22 cellular contexts compared by ENCODE assay signal in genomic region chr20:6674831-6675230, GRCh38.
DNase-seq lines count a peak whose midpoint lies in the region; ATAC-seq, FAIRE-seq and TF ChIP-seq lines count a peak whose summit lies in the region.
"Had no signal": no experiment of that assay in that cellular context is flagged by ENCODE, and none has a peak within 500 bp of the region (broad histone marks: within the 10 kb centered on the region; RNA-seq: fewer than 3 reads in every experiment).

No MANE protein-coding gene starts in this region.

- CTCF ChIA-PET in HepG2 (lab: Yijun Ruan, JAX; ENCODE audit: low intra/inter-chr PET ratio, low total read pairs): no interaction called here
- CTCF ChIA-PET in PC-3 (lab: Charles Lee): no interaction called here

- no peak for DNase-seq in HepG2 (ENCODE audit: low spot score)
- no peak for DNase-seq in right lobe of liver
- DNase-seq in progenitor cell of endocrine pancreas (ENCODE audit: low spot score, unreplicated experiment): no peak
- no peak for DNase-seq in SK-N-DZ (ENCODE audit: low spot score)
- no peak for DNase-seq in PC-3
- DNase-seq: AML-193; Caco-2; Calu3; CD4-positive, alpha-beta T cell; CD8-positive, alpha-beta T cell; DMS79 treated with DMSO at 0.1 percent for 48 hours; GF-D8 had no signal

- no peaks in the 10 kb centered on the region for H3K79me2 ChIP-seq in HepG2 (ENCODE audit: insufficient read depth, low read length)
- no peaks in the 10 kb centered on the region for H3K79me2 ChIP-seq in PC-3 (ENCODE audit: low read length)

- no peak overlapping the region for H3K4me3 Mint-ChIP-seq in progenitor cell of endocrine pancreas (ENCODE audit: low read depth)
- H3K4me3 Mint-ChIP-seq: B cell; CD4-positive, alpha-beta T cell; CD8-positive, alpha-beta T cell had no signal

- H2AFZ ChIP-seq in HepG2 (ENCODE audit: low read length) (no peak overlapping the region), PC-3 (ENCODE audit: low read length) (no peak overlapping the region)

- BruUV-seq in HepG2 (replicated peaks; lab: Mats Ljungman, UMichigan) (no TSS peak), PC-3 (replicated peaks; lab: Mats Ljungman, UMichigan) (no TSS peak)

- no peaks in the 10 kb centered on the region for H3K36me3 ChIP-seq in liver (ENCODE audit: control insufficient read depth in 4 of 4, insufficient read depth in 3 of 4, low read depth in 1 of 4, low read length in 3 of 4)
- H3K36me3 ChIP-seq in HepG2 (replicated peaks in 1 of 2; ENCODE audit: control insufficient read depth in 1 of 2, insufficient read depth in 2 of 2, low read length in 2 of 2): no peaks in the 10 kb centered on the region
- no peaks in the 10 kb centered on the region for H3K36me3 ChIP-seq in right lobe of liver
- no peaks in the 10 kb centered on the region for H3K36me3 ChIP-seq in PC-3 (ENCODE audit: low read depth, low read length)
- H3K36me3 ChIP-seq: BLaER1 treated with 17β-estradiol and CSF1 and Interleukin-3, amounts not matched to agents 10 nM and 100 nM had no signal

- in situ Hi-C loops in HepG2 (cut with HindIII; ENCODE audit: extremely low pct_ligation_motif_present, low pct_unique_long_range_greater_than_20kb): no loop called here

- H3K27ac ChIP-seq in liver (ENCODE audit: low read depth in 1 of 2, low read length in 2 of 2) (no peak overlapping the region), HepG2 (ENCODE audit: extremely low read length, insufficient read depth, low read length) (no peak overlapping the region), right lobe of liver (no peak overlapping the region), PC-3 (ENCODE audit: low read length) (no peak overlapping the region)
- H3K27ac ChIP-seq: 22Rv1; A549; BLaER1 treated with 17β-estradiol and CSF1 and Interleukin-3, amounts not matched to agents 10 nM and 100 nM; C4-2B had no signal

- TF ChIP-seq POLR2A in HepG2 (IDR thresholded peaks at IDR 0.05; ENCODE audit: insufficient read depth in 1 of 2, low read depth in 2 of 2, low read length in 2 of 2) (no peak), right lobe of liver (IDR thresholded peaks at IDR 0.05) (no peak)

- TF ChIP-seq CTCF in liver (IDR thresholded peaks at IDR 0.05; ENCODE audit: low read depth, low read length, missing input control) (no peak), HepG2 (CRISPR knock-in tag; IDR thresholded peaks at IDR 0.05) (no peak), right lobe of liver (IDR thresholded peaks at IDR 0.05) (no peak), progenitor cell of endocrine pancreas (IDR thresholded peaks at IDR 0.05; ENCODE audit: unreplicated experiment) (no peak), PC-3 (conservative IDR thresholded peaks at IDR 0.05; ENCODE audit: low read depth, low read length) (no peak)

- no peaks in the 10 kb centered on the region for H3K27me3 ChIP-seq in liver (ENCODE audit: control insufficient read depth in 4 of 4, insufficient read depth in 4 of 4, low read length in 3 of 4)
- H3K27me3 ChIP-seq in HepG2 (ENCODE audit: control insufficient read depth in 1 of 2, insufficient read depth in 2 of 2, low read length in 2 of 2): no peaks in the 10 kb centered on the region
- H3K27me3 ChIP-seq in right lobe of liver: no peaks in the 10 kb centered on the region
- peaks cover 20% of the 10 kb centered on the region; the same call in 1 of the 2 replicates for H3K27me3 ChIP-seq in PC-3 (ENCODE audit: low read length)

- TF ChIP-seq EP300 in HepG2 (IDR thresholded peaks at IDR 0.05; ENCODE audit: low read depth in 2 of 2, low read length in 2 of 2) (no peak), HepG2 (CRISPR knock-in tag; IDR thresholded peaks at IDR 0.05; ENCODE audit: borderline replicate concordance) (no peak)

- H4K20me1 ChIP-seq in HepG2 (ENCODE audit: insufficient read depth, low read length): no peaks in the 10 kb centered on the region
- no peaks in the 10 kb centered on the region for H4K20me1 ChIP-seq in PC-3 (ENCODE audit: low read length)
- H4K20me1 ChIP-seq: BLaER1 treated with 17β-estradiol and CSF1 and Interleukin-3, amounts not matched to agents 10 nM and 100 nM had no signal

- intact Hi-C loops in HepG2 (cut with micrococcal nuclease; ENCODE audit: unreplicated experiment) (no loop called here), right lobe of liver (cut with DNase I) (no loop called here), PC-3 (cut with micrococcal nuclease) (no loop called here)

- POLR2A ChIA-PET in HepG2 (lab: Yijun Ruan, JAX) (no interaction called here), PC-3 (lab: Charles Lee; ENCODE audit: unreplicated experiment) (no interaction called here)

- no peaks in the 10 kb centered on the region for H3K9me3 ChIP-seq in liver (ENCODE audit: control insufficient read depth in 4 of 4, low read length in 3 of 4)
- no peaks in the 10 kb centered on the region for H3K9me3 ChIP-seq in HepG2 (ENCODE audit: low read length)
- H3K9me3 ChIP-seq in right lobe of liver: no peaks in the 10 kb centered on the region
- H3K9me3 ChIP-seq in PC-3 (ENCODE audit: low read length): no peaks in the 10 kb centered on the region
- H3K9me3 ChIP-seq: A549, Caco-2 had no signal

- H3K4me1 Mint-ChIP-seq in progenitor cell of endocrine pancreas (ENCODE audit: low read depth): peaks cover 3% of the 10 kb centered on the region
- H3K4me1 Mint-ChIP-seq: B cell had no signal

- H3K27ac Mint-ChIP-seq in progenitor cell of endocrine pancreas: peak overlapping the region; percentile 7
- H3K27ac Mint-ChIP-seq: B cell; CD4-positive, alpha-beta T cell; CD8-positive, alpha-beta T cell had no signal

- H3F3A ChIP-seq in PC-3 (ENCODE audit: low read length, unreplicated experiment): no peaks in the 10 kb centered on the region

- TF ChIP-seq RAD21 in liver (IDR thresholded peaks at IDR 0.05): peak in 1 of 2 donors; percentile 17
- TF ChIP-seq RAD21 in HepG2 (CRISPR knock-in tag; IDR thresholded peaks at IDR 0.05): no peak

- no peaks in the 10 kb centered on the region for H3K27me3 Mint-ChIP-seq in progenitor cell of endocrine pancreas
- H3K27me3 Mint-ChIP-seq: B cell; CD4-positive, alpha-beta T cell had no signal

- ATAC-seq in HepG2 (no peak), right lobe of liver (peak in 3 of 4 donors; percentile 62 to 93 (median 84)), PC-3 (no peak)
- ATAC-seq: A549; CD8-positive, alpha-beta T cell had no signal

- no peak overlapping the region for H3K4me3 ChIP-seq in liver (ENCODE audit: low read depth in 1 of 3, low read length in 3 of 3)
- H3K4me3 ChIP-seq in HepG2 (replicated peaks in 1 of 3; ENCODE audit: insufficient read depth in 1 of 3, low read depth in 2 of 3, low read length in 3 of 3): no peak overlapping the region
- no peak overlapping the region for H3K4me3 ChIP-seq in right lobe of liver
- H3K4me3 ChIP-seq in PC-3 (ENCODE audit: low read length): no peak overlapping the region
- H3K4me3 ChIP-seq: A549; BLaER1 treated with 17β-estradiol and CSF1 and Interleukin-3, amounts not matched to agents 10 nM and 100 nM had no signal

- no peaks in the 10 kb centered on the region for H3K36me3 Mint-ChIP-seq in progenitor cell of endocrine pancreas (ENCODE audit: insufficient read depth)
- H3K36me3 Mint-ChIP-seq: CD8-positive, alpha-beta T cell had no signal

- FAIRE-seq in HepG2 (lab: Jason Lieb, UNC): no peak
- FAIRE-seq: D721Med, G401.6, GM12891, GM19239 had no signal

- H3K9me3 Mint-ChIP-seq in progenitor cell of endocrine pancreas (ENCODE audit: low read depth): peaks cover 3% of the 10 kb centered on the region
- H3K9me3 Mint-ChIP-seq: CD4-positive, alpha-beta T cell had no signal

- H3K9ac ChIP-seq in liver (ENCODE audit: low read depth in 1 of 2, low read length in 2 of 2): no peak overlapping the region
- H3K9ac ChIP-seq in HepG2 (ENCODE audit: insufficient read depth, low read depth, low read length): no peak overlapping the region
- H3K9ac ChIP-seq in PC-3 (ENCODE audit: low read length): no peak overlapping the region
- H3K9ac ChIP-seq: BLaER1 treated with 17β-estradiol and CSF1 and Interleukin-3, amounts not matched to agents 10 nM and 100 nM had no signal

- 26% methylated on average over 1 of the region's 1 CpG for WGBS in liver
- WGBS in HepG2 (ENCODE audit: low lambda C conversion rate): 3% methylated on average over 1 of the region's 1 CpG
- 38% methylated on average over 1 of the region's 1 CpG for WGBS in right lobe of liver (ENCODE audit: insufficient coverage, low coverage, low lambda C conversion rate, missing lambda C conversion rate)

- H3K4me1 ChIP-seq in liver (ENCODE audit: control insufficient read depth in 4 of 4, insufficient read depth in 4 of 4, low read length in 3 of 4) (no peaks in the 10 kb centered on the region), HepG2 (ENCODE audit: insufficient read depth, low read length) (no peaks in the 10 kb centered on the region), right lobe of liver (no peaks in the 10 kb centered on the region), PC-3 (ENCODE audit: insufficient read depth, low read length) (no peaks in the 10 kb centered on the region)
- H3K4me1 ChIP-seq: A549, Caco-2 had no signal

- H3K4me2 ChIP-seq in HepG2 (ENCODE audit: low read depth, low read length) (no peak overlapping the region), PC-3 (ENCODE audit: low read length) (no peak overlapping the region)
- H3K4me2 ChIP-seq: A549; BLaER1 treated with 17β-estradiol and CSF1 and Interleukin-3, amounts not matched to agents 10 nM and 100 nM had no signal

- H3K9me2 ChIP-seq in PC-3 (replicated peaks; ENCODE audit: low read length): no peaks in the 10 kb centered on the region

TF ChIP-seq in liver, 16 proteins besides CTCF, POLR2A, EP300 and RAD21:
- TF ChIP-seq RXRA (IDR thresholded peaks at IDR 0.05) (peak; percentile 28 to 67), HNF4A (conservative IDR thresholded peaks at IDR 0.05) (peak; percentile 13 to 50), HNF4G (IDR thresholded peaks at IDR 0.05) (no peak), SP1 (IDR thresholded peaks at IDR 0.05) (peak; percentile 21)

TF ChIP-seq in HepG2, 621 proteins besides CTCF, POLR2A, EP300 and RAD21 (continues in another document):
- TF ChIP-seq TMF1 (CRISPR knock-in tag; IDR thresholded peaks at IDR 0.05; ENCODE audit: low read depth): no peak
- no peak for TF ChIP-seq PRPF4 (IDR thresholded peaks at IDR 0.05; ENCODE audit: low read depth, low read length, poor library complexity, severe bottlenecking)
- no peak for TF ChIP-seq ZBTB20 (CRISPR knock-in tag; IDR thresholded peaks at IDR 0.05; ENCODE audit: borderline replicate concordance, low read depth)
- TF ChIP-seq ZFP37 (CRISPR knock-in tag; IDR thresholded peaks at IDR 0.05; ENCODE audit: borderline replicate concordance): no peak
- TF ChIP-seq KDM1A (CRISPR knock-in tag; IDR thresholded peaks at IDR 0.05): no peak
- no peak for TF ChIP-seq MXI1 (IDR thresholded peaks at IDR 0.05; ENCODE audit: borderline replicate concordance, low read depth, low read length)
- no peak for TF ChIP-seq ZC3H13 (CRISPR knock-in tag; IDR thresholded peaks at IDR 0.05)
- no peak for TF ChIP-seq ZNF703 (CRISPR knock-in tag; IDR thresholded peaks at IDR 0.05; ENCODE audit: borderline replicate concordance)
- TF ChIP-seq TP53 (CRISPR knock-in tag; conservative IDR thresholded peaks at IDR 0.05): no peak
- no peak for TF ChIP-seq IKZF4 (CRISPR knock-in tag; IDR thresholded peaks at IDR 0.05; ENCODE audit: borderline replicate concordance, low read depth, not compliant biosample characterization)

Comparison
In these comparisons a context has a peak if more than half of its experiments do, and no peak if none do; other contexts are left out.
1. ATAC-seq: peak in right lobe of liver (3 of 4); none in HepG2 (single experiment) and PC-3 (single experiment).